Comparison of ENCODE assay signal across 1 cellular context in the genomic region with DNA sequence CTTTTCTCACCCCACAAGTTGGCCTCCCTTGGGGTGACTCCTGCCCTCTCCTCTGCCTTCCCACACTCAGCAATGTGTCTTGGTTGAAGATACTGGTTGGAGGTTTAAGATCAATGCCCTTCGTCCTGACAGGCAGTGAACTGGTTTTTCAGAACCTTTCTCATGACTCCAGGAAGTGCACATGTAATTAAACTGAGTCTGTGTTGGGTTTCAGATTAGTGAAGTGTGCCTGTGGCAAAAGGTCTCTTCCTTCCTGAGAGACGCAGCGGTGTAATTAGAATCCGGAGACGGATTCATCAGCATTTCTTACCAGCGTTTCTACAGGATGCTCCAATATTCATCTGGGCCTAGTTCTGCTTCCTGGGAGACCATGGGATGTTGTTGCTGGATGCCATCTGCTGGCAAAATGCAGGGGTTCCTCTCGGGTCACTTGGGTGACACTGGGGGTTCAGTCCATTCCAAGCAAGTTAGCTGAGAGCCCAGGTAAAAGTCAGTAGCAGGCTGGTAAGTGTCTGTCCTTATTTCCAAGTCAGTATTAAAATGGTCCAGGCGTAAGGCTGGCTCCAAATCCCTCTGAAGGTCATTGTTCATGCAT.
TF ChIP-seq lines count a peak whose summit lies in the region.

No MANE protein-coding gene starts in this region.

TF ChIP-seq in K562, 482 proteins besides CTCF, POLR2A, EP300 and RAD21:
- TF ChIP-seq JUN (IDR thresholded peaks at IDR 0.05; ENCODE audit: borderline replicate concordance, low read depth, low read length), result no peak
- no peak for TF ChIP-seq JUN (CRISPR knock-in tag; IDR thresholded peaks at IDR 0.05; ENCODE audit: borderline replicate concordance)
- TF ChIP-seq HNRNPL (IDR thresholded peaks at IDR 0.05; ENCODE audit: low read depth, low read length), result no peak
- no peak for TF ChIP-seq FOXJ3 (CRISPR knock-in tag; IDR thresholded peaks at IDR 0.05)
- TF ChIP-seq HMG20A (CRISPR knock-in tag; conservative IDR thresholded peaks at IDR 0.05), result no peak
- no peak for TF ChIP-seq MEIS2 (IDR thresholded peaks at IDR 0.05; ENCODE audit: partially characterized antibody)
- TF ChIP-seq SPI1 (IDR thresholded peaks at IDR 0.05; ENCODE audit: borderline replicate concordance, low read depth, low read length), result no peak
- TF ChIP-seq, protein P1, sequence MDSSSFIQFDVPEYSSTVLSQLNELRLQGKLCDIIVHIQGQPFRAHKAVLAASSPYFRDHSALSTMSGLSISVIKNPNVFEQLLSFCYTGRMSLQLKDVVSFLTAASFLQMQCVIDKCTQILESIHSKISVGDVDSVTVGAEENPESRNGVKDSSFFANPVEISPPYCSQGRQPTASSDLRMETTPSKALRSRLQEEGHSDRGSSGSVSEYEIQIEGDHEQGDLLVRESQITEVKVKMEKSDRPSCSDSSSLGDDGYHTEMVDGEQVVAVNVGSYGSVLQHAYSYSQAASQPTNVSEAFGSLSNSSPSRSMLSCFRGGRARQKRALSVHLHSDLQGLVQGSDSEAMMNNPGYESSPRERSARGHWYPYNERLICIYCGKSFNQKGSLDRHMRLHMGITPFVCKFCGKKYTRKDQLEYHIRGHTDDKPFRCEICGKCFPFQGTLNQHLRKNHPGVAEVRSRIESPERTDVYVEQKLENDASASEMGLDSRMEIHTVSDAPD (CRISPR knock-in tag; IDR thresholded peaks at IDR 0.05), result no peak
- no peak for TF ChIP-seq ELF1 (tag; IDR thresholded peaks at IDR 0.05)
- TF ChIP-seq, protein P2, sequence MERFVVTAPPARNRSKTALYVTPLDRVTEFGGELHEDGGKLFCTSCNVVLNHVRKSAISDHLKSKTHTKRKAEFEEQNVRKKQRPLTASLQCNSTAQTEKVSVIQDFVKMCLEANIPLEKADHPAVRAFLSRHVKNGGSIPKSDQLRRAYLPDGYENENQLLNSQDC (CRISPR knock-in tag; IDR thresholded peaks at IDR 0.05), result no peak
- TF ChIP-seq NFATC3 (IDR thresholded peaks at IDR 0.05), result no peak
- TF ChIP-seq SRSF1 (IDR thresholded peaks at IDR 0.05; ENCODE audit: low read depth, low read length), result no peak
- no peak for TF ChIP-seq SMARCA5 (IDR thresholded peaks at IDR 0.05)
- TF ChIP-seq DMBX1 (CRISPR knock-in tag; IDR thresholded peaks at IDR 0.05; ENCODE audit: borderline replicate concordance), result no peak
